11 cellular contexts compared by ENCODE assay signal in the genomic region with DNA sequence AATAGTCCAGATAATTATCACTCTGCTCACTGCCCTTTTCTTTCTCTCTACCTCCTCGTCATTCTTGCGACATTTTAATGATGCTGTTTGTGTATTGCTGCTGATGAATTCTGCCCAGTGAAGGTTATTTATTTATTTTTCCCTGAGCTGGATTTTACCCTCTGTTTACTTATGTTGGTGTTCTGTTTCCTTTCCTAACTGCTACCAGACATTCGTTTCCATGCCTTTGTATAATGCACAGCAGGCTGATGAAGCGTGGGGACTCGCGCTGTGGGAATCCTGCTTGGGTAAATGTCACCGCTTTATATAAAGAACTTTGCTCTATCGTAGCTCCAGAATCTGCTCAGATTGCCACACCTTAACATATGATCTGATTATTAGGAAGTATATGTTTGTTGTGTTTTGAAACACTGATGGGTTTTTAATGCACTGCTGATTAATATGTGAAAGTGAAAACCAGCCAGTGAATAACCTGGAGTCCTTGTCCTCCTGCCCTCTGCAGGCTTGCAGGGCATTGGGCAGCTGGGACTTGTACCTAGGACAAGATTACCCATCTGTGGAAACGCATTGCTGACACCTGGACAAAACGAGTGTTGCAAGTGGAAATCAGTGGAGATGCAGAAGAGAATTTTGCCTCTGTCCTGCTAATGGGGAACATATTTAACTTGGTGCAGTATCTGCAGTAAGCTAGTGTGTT.
A peak's percentile ranks its signal among the peaks of the same experiment; 100 is the strongest.
DNase-seq lines count a peak whose midpoint lies in the region; ATAC-seq and TF ChIP-seq lines count a peak whose summit lies in the region.
"Had no signal": no experiment of that assay in that cellular context is flagged by ENCODE, and none has a peak within 500 bp of the region (broad histone marks: within the 10 kb centered on the region; RNA-seq: fewer than 3 reads in every experiment).

No MANE protein-coding gene starts in this region.

- DNase-seq in NOMO-1 treated with DMSO at 0.1 percent for 48 hours (lab: John Stamatoyannopoulos, UW; ENCODE audit: unreplicated experiment) (peak; percentile 21), NOMO-1 treated with dmso at 0.1 percent for 144 hours (lab: John Stamatoyannopoulos, UW; ENCODE audit: unreplicated experiment) (no peak), SJSA1 (ENCODE audit: low read depth in 1 of 2, low spot score in 2 of 2) (peak in 1 of 2 experiments; percentile 62), left lobe of liver (ENCODE audit: low spot score) (no peak), esophagus muscularis mucosa (ENCODE audit: extremely low spot score) (no peak), lower lobe of right lung (no peak)
- DNase-seq: NCI-H446, nucleus accumbens, thyroid gland had no signal

- no peak overlapping the region for H3K27ac ChIP-seq in SJSA1
- H3K27ac ChIP-seq in esophagus muscularis mucosa (replicated peaks in 1 of 4): no peak overlapping the region
- H3K27ac ChIP-seq in lower lobe of right lung: no peak overlapping the region
- H3K27ac ChIP-seq in gastroesophageal sphincter: no peak overlapping the region
- H3K27ac ChIP-seq: thyroid gland had no signal

- intact Hi-C loops in esophagus muscularis mucosa (cut with DNase I) (no loop called here), lower lobe of right lung (cut with DNase I) (no loop called here)

- ATAC-seq in left lobe of liver (peak; percentile 33), lower lobe of right lung (no peak), gastroesophageal sphincter (no peak), GM21447 (IDR thresholded peaks at IDR 0.05; ENCODE audit: unreplicated experiment) (no peak)

- no peaks in the 10 kb centered on the region for H3K9me3 ChIP-seq in SJSA1 (replicated peaks)
- no peaks in the 10 kb centered on the region for H3K9me3 ChIP-seq in esophagus muscularis mucosa
- no peaks in the 10 kb centered on the region for H3K9me3 ChIP-seq in lower lobe of right lung
- H3K9me3 ChIP-seq in gastroesophageal sphincter: no peaks in the 10 kb centered on the region
- H3K9me3 ChIP-seq: thyroid gland had no signal

- H3K4me1 ChIP-seq in SJSA1 (replicated peaks) (peaks cover 9% of the 10 kb centered on the region), esophagus muscularis mucosa (no peaks in the 10 kb centered on the region), lower lobe of right lung (no peaks in the 10 kb centered on the region), gastroesophageal sphincter (no peaks in the 10 kb centered on the region)
- H3K4me1 ChIP-seq: thyroid gland had no signal

- TF ChIP-seq POLR2A in esophagus muscularis mucosa (IDR thresholded peaks at IDR 0.05; ENCODE audit: low read depth) (no peak), gastroesophageal sphincter (IDR thresholded peaks at IDR 0.05) (no peak)

- no peak for TF ChIP-seq CTCF in esophagus muscularis mucosa (IDR thresholded peaks at IDR 0.05)
- no peak for TF ChIP-seq CTCF in lower lobe of right lung (IDR thresholded peaks at IDR 0.05)
- TF ChIP-seq CTCF in gastroesophageal sphincter (IDR thresholded peaks at IDR 0.05): no peak

- no peaks in the 10 kb centered on the region for H3K27me3 ChIP-seq in SJSA1 (replicated peaks)
- H3K27me3 ChIP-seq in esophagus muscularis mucosa: no peaks in the 10 kb centered on the region
- H3K27me3 ChIP-seq in lower lobe of right lung (ENCODE audit: low read depth): no peaks in the 10 kb centered on the region
- no peaks in the 10 kb centered on the region for H3K27me3 ChIP-seq in gastroesophageal sphincter
- H3K27me3 ChIP-seq: thyroid gland had no signal

- WGBS in esophagus muscularis mucosa: 69% methylated on average over 10 of the region's 10 CpGs
- WGBS in gastroesophageal sphincter (ENCODE audit: low coverage in 1 of 2), 2 donors: 54 to 58% methylated on average over 9 of the region's 10 CpGs

- no peak for TF ChIP-seq EP300 in esophagus muscularis mucosa (IDR thresholded peaks at IDR 0.05)
- no peak for TF ChIP-seq EP300 in gastroesophageal sphincter (IDR thresholded peaks at IDR 0.05)

- no peaks in the 10 kb centered on the region for H3K36me3 ChIP-seq in SJSA1
- no peaks in the 10 kb centered on the region for H3K36me3 ChIP-seq in esophagus muscularis mucosa
- H3K36me3 ChIP-seq in lower lobe of right lung: no peaks in the 10 kb centered on the region
- no peaks in the 10 kb centered on the region for H3K36me3 ChIP-seq in gastroesophageal sphincter
- H3K36me3 ChIP-seq: thyroid gland had no signal

- peak overlapping the region; percentile 7; the same call in 1 of the 2 replicates for H3K4me3 ChIP-seq in SJSA1
- no peak overlapping the region for H3K4me3 ChIP-seq in esophagus muscularis mucosa
- no peak overlapping the region for H3K4me3 ChIP-seq in lower lobe of right lung
- H3K4me3 ChIP-seq in gastroesophageal sphincter: no peak overlapping the region
- H3K4me3 ChIP-seq: thyroid gland had no signal
